In genomic region chr14:92973265-92973797, GRCh38 we compare ENCODE assay signal across 8 cellular contexts. TPM values are rescaled to one million over a fixed set of nuclear protein-coding genes. Genes with fewer than 3 reads are reported as not detected.
A peak's percentile ranks its signal among the peaks of the same experiment; 100 is the strongest.
DNase-seq lines count a peak whose midpoint lies in the region; ATAC-seq and TF ChIP-seq lines count a peak whose summit lies in the region.

No MANE protein-coding gene starts in this region.

- TF ChIP-seq CTCF in BJ (IDR thresholded peaks at IDR 0.05; ENCODE audit: insufficient read depth, low read depth, low read length) (peak; percentile 88), RWPE1 (conservative IDR thresholded peaks at IDR 0.05; ENCODE audit: low read depth) (peak; percentile 92)

- peaks cover 16% of the 10 kb centered on the region for H3K9me3 Mint-ChIP-seq in stimulated activated memory B cell treated with anti-CD40 and anti-IgM and Interleukin-4, amounts not matched to agents 10 μg/mL and 1 μg/mL and 100 μg/mL, for 72 hours

- 14 to 16% methylated on average over 12 of the region's 12 CpGs for WGBS in aorta, 2 donors

- intact Hi-C loops in aorta (cut with DNase I) = loop anchor here (5.0 kb wide), 1 partner anchor 164 kb away; no protein-coding TSS in a partner anchor

- no peak for TF ChIP-seq POLR2A in erythroblast (IDR thresholded peaks at IDR 0.05; ENCODE audit: low read length)

- CTCF ChIA-PET in BJ (lab: Yijun Ruan, JAX) = interaction anchor here (0.6 to 2.3 kb wide), 14 partner anchors 9 to 166 kb away, joined by 3 to 7 read pairs (median 4); no protein-coding TSS in a partner anchor
- CTCF ChIA-PET in RWPE1 (lab: Yijun Ruan, JAX) = interaction anchor here (0.6 to 1.4 kb wide), 7 partner anchors 15 to 1359 kb away, joined by 3 to 4 read pairs (median 3); no protein-coding TSS in a partner anchor

- POLR2A ChIA-PET in BJ (lab: Charles Lee) (no interaction called here), RWPE1 (lab: Yijun Ruan, JAX; ENCODE audit: low non-redundant PET) (no interaction called here)

- H3K36me3 ChIP-seq in BJ (ENCODE audit: control insufficient read depth, insufficient read depth, low read length) (no peaks in the 10 kb centered on the region; the same call in 1 of the 2 replicates), aorta (ENCODE audit: control insufficient read depth in 1 of 2, insufficient read depth in 2 of 2, low read length in 1 of 2) (no peaks in the 10 kb centered on the region)

- H3K27me3 ChIP-seq in BJ (ENCODE audit: control insufficient read depth, insufficient read depth, low read length) (no peaks in the 10 kb centered on the region), aorta (ENCODE audit: control insufficient read depth in 1 of 2, insufficient read depth in 2 of 2, low read length in 1 of 2) (no peaks in the 10 kb centered on the region)

- peaks cover 29% of the 10 kb centered on the region for H3K4me1 Mint-ChIP-seq in stimulated activated memory B cell treated with anti-CD40 and anti-IgM and Interleukin-4, amounts not matched to agents 10 μg/mL and 1 μg/mL and 100 μg/mL, for 72 hours

- ATAC-seq in aorta (ENCODE audit: low FRiP score) = peak; percentile 79
- no peak for ATAC-seq in stimulated activated memory B cell treated with anti-CD40 and anti-IgM and Interleukin-4, amounts not matched to agents 10 μg/mL and 1 μg/mL and 100 μg/mL, for 72 hours

- H3K9me3 ChIP-seq in aorta (ENCODE audit: control insufficient read depth, low read length) = peaks cover 3% of the 10 kb centered on the region

- peaks cover 85% of the 10 kb centered on the region for H3K36me3 Mint-ChIP-seq in stimulated activated memory B cell treated with anti-CD40 and anti-IgM and Interleukin-4, amounts not matched to agents 10 μg/mL and 1 μg/mL and 100 μg/mL, for 72 hours

- no peaks in the 10 kb centered on the region for H3K27me3 Mint-ChIP-seq in stimulated activated memory B cell treated with anti-CD40 and anti-IgM and Interleukin-4, amounts not matched to agents 10 μg/mL and 1 μg/mL and 100 μg/mL, for 72 hours

- peak overlapping the region; percentile 92 for H3K27ac ChIP-seq in RWPE1
- H3K27ac ChIP-seq in aorta (ENCODE audit: low read depth in 1 of 2, low read length in 2 of 2) = no peak overlapping the region

- H3K4me1 ChIP-seq in aorta (ENCODE audit: control insufficient read depth in 1 of 2, insufficient read depth in 2 of 2, low read length in 2 of 2) = no peaks in the 10 kb centered on the region

- H3K27ac Mint-ChIP-seq in stimulated activated memory B cell treated with anti-CD40 and anti-IgM and Interleukin-4, amounts not matched to agents 10 μg/mL and 1 μg/mL and 100 μg/mL, for 72 hours = no peak overlapping the region

- peak; percentile 59 for DNase-seq in BJ (ENCODE audit: low read depth)
- peak; percentile 8 for DNase-seq in GOT3 (lab: John Stamatoyannopoulos, UW)
- peak; percentile 78 for DNase-seq in RWPE1 (ENCODE audit: low spot score)
- peak; percentile 38 to 66 for DNase-seq in erythroblast (lab: John Stamatoyannopoulos, UW)
- DNase-seq in midbrain (lab: John Stamatoyannopoulos, UW) = peak; percentile 90
- peak; percentile 63 to 91 for DNase-seq in aorta
- DNase-seq in activated gamma-delta T cell treated with Interleukin-2 at 50 U/mL for 16 hours = no peak

- no peak overlapping the region for H3K4me3 Mint-ChIP-seq in stimulated activated memory B cell treated with anti-CD40 and anti-IgM and Interleukin-4, amounts not matched to agents 10 μg/mL and 1 μg/mL and 100 μg/mL, for 72 hours

- H3K4me3 ChIP-seq in BJ (ENCODE audit: low read depth, low read length) (no peak overlapping the region), aorta (ENCODE audit: low read length in 2 of 2) (no peak overlapping the region)

RNA-seq across cellular contexts. Expression of gene CHGA, which starts 50.4 kb away (rescaled TPM):
- polyA plus RNA-seq in BJ (2011; rRNA removed) (not detected in 2 replicates), aorta (1 to 10 TPM in 1 of 2 donors, under 1 TPM in 1; 0.13 to 4.8 TPM)
- not detected in 2 replicates for polyA minus RNA-seq in BJ (2011; rRNA and poly(A)+ RNA removed)
- not detected for total RNA-seq in aorta
